34 cellular contexts compared by ENCODE assay signal in the genomic region with DNA sequence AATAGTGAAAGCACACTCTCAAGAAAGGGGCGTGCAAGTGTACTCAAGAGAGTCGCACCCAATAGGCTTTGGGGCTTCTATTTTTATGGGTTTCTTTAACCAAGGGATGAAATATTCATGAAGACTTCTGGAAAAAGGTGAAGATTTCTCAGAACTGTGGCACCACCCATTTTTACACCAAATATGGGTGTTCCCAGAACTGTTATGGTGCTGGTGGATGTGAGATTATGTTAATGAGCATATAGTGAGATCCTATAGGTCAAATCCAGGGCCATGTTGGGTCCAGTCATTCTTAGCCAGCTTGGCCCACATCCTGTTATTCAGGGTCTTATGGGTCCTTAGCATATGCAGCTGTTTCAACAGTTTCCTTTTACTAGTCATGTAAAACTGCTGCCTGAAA. TPM values are rescaled to one million over a fixed set of nuclear protein-coding genes. Genes with fewer than 3 reads are reported as not detected.
DNase-seq lines count a peak whose midpoint lies in the region; ATAC-seq, FAIRE-seq and TF ChIP-seq lines count a peak whose summit lies in the region.
"Had no signal": no experiment of that assay in that cellular context is flagged by ENCODE, and none has a peak within 500 bp of the region (broad histone marks: within the 10 kb centered on the region; RNA-seq: fewer than 3 reads in every experiment).

No MANE protein-coding gene starts in this region.

- no peak overlapping the region for H3K27ac Mint-ChIP-seq in activated CD8-positive, alpha-beta memory T cell treated with anti-CD3 and anti-CD28 coated beads, Interleukin-2, amount 10 ng/mL, durations not matched to agents 7 days and 5 days
- H3K27ac Mint-ChIP-seq in activated CD4-positive, alpha-beta memory T cell treated with anti-CD3 and anti-CD28 coated beads for 36 hours: no peak overlapping the region
- H3K27ac Mint-ChIP-seq: immature natural killer cell, memory B cell, T-helper 17 cell had no signal

- H3K4me3 Mint-ChIP-seq in activated CD8-positive, alpha-beta memory T cell treated with anti-CD3 and anti-CD28 coated beads, Interleukin-2, amount 10 ng/mL, durations not matched to agents 7 days and 5 days: no peak overlapping the region
- no peak overlapping the region for H3K4me3 Mint-ChIP-seq in activated CD4-positive, alpha-beta memory T cell treated with anti-CD3 and anti-CD28 coated beads for 36 hours
- H3K4me3 Mint-ChIP-seq: immature natural killer cell, memory B cell, neural crest cell, T-helper 17 cell had no signal

- H3K4me1 Mint-ChIP-seq in activated CD8-positive, alpha-beta memory T cell treated with anti-CD3 and anti-CD28 coated beads, Interleukin-2, amount 10 ng/mL, durations not matched to agents 7 days and 5 days: peaks cover 4% of the 10 kb centered on the region
- H3K4me1 Mint-ChIP-seq in activated CD4-positive, alpha-beta memory T cell treated with anti-CD3 and anti-CD28 coated beads for 36 hours (ENCODE audit: low read depth): no peaks in the 10 kb centered on the region
- H3K4me1 Mint-ChIP-seq: immature natural killer cell, memory B cell, neural crest cell had no signal

- no peak overlapping the region for H3K27ac ChIP-seq in HepG2 (ENCODE audit: extremely low read length, insufficient read depth, low read length)
- H3K27ac ChIP-seq: adrenal gland, BLaER1, brain microvascular endothelial cell, dorsolateral prefrontal cortex, gastroesophageal sphincter, parathyroid adenoma, suprapubic skin, upper lobe of right lung had no signal

- H3K36me3 Mint-ChIP-seq in activated CD8-positive, alpha-beta memory T cell treated with anti-CD3 and anti-CD28 coated beads, Interleukin-2, amount 10 ng/mL, durations not matched to agents 7 days and 5 days: peaks cover 6% of the 10 kb centered on the region
- H3K36me3 Mint-ChIP-seq in activated CD4-positive, alpha-beta memory T cell treated with anti-CD3 and anti-CD28 coated beads for 36 hours: no peaks in the 10 kb centered on the region
- H3K36me3 Mint-ChIP-seq: immature natural killer cell, memory B cell had no signal

- BruUV-seq in HepG2 (replicated peaks; lab: Mats Ljungman, UMichigan): no TSS peak

- H3K4me2 ChIP-seq in HepG2 (ENCODE audit: low read depth, low read length): no peak overlapping the region
- H3K4me2 ChIP-seq: BLaER1, SK-N-SH, smooth muscle cell had no signal

- H3K4me1 ChIP-seq in HepG2 (ENCODE audit: insufficient read depth, low read length): peaks cover 33% of the 10 kb centered on the region
- H3K4me1 ChIP-seq: adrenal gland, BLaER1, parathyroid adenoma, suprapubic skin, upper lobe of right lung had no signal

- FAIRE-seq in HepG2 (lab: Jason Lieb, UNC): no peak
- FAIRE-seq: GM19239, H54 had no signal

- WGBS in HepG2 (ENCODE audit: low lambda C conversion rate): 95% methylated on average over 2 of the region's 2 CpGs

- H3K27me3 ChIP-seq in HepG2 (ENCODE audit: control insufficient read depth in 1 of 2, insufficient read depth in 2 of 2, low read length in 2 of 2): no peaks in the 10 kb centered on the region
- H3K27me3 ChIP-seq: adrenal gland, brain microvascular endothelial cell, gastroesophageal sphincter, suprapubic skin, upper lobe of right lung had no signal

- H3K9ac ChIP-seq in HepG2 (ENCODE audit: insufficient read depth, low read depth, low read length): no peak overlapping the region
- H3K9ac ChIP-seq: BLaER1, parathyroid adenoma, SK-N-SH had no signal

- no peak for TF ChIP-seq RAD21 in HepG2 (CRISPR knock-in tag; IDR thresholded peaks at IDR 0.05)

- TF ChIP-seq POLR2A in erythroblast (IDR thresholded peaks at IDR 0.05; ENCODE audit: low read length) (no peak), HepG2 (IDR thresholded peaks at IDR 0.05; ENCODE audit: insufficient read depth in 1 of 2, low read depth in 2 of 2, low read length in 2 of 2) (no peak)

- DNase-seq in activated CD8-positive, alpha-beta memory T cell treated with anti-CD3 and anti-CD28 coated beads, Interleukin-2, amount 10 ng/mL, durations not matched to agents 7 days and 5 days: peak; percentile 80
- no peak for DNase-seq in activated CD8-positive, alpha-beta memory T cell treated with anti-CD3 and anti-CD28 coated beads, Interleukin-2, amount 50 U/mL, for 4 hours
- DNase-seq in KBM-7 (peak; percentile 32), erythroblast (lab: John Stamatoyannopoulos, UW) (peak; percentile 6 to 17), SHP77 (lab: John Stamatoyannopoulos, UW) (no peak), HepG2 (ENCODE audit: low spot score) (no peak), Right ventricle myocardium superior (no peak)
- DNase-seq in activated CD4-positive, alpha-beta memory T cell treated with anti-CD3 and anti-CD28 coated beads for 36 hours: peak; percentile 38
- DNase-seq: activated CD8-positive, alpha-beta memory T cell treated with anti-CD3 and anti-CD28 coated beads for 24 hours; adrenal gland; brain microvascular endothelial cell; DMS53; dorsolateral prefrontal cortex; GDM1; hypothalamus; immature natural killer cell; IMR-90; left colon; NCI-H1105 treated with DMSO at 0.1 percent for 48 hours; NCI-H2029 treated with DMSO at 0.1 percent for 48 hours; NCI-H226; NCI-H69; SK-N-SH; T-helper 17 cell; upper lobe of right lung had no signal

- no peaks in the 10 kb centered on the region for H3K36me3 ChIP-seq in HepG2 (replicated peaks in 1 of 2; ENCODE audit: control insufficient read depth in 1 of 2, insufficient read depth in 2 of 2, low read length in 2 of 2)
- H3K36me3 ChIP-seq: adrenal gland, BLaER1, brain microvascular endothelial cell, gastroesophageal sphincter, suprapubic skin, upper lobe of right lung had no signal

- no peaks in the 10 kb centered on the region for H4K20me1 ChIP-seq in HepG2 (ENCODE audit: insufficient read depth, low read length)

- H3K9me3 ChIP-seq in HepG2 (ENCODE audit: low read length): no peaks in the 10 kb centered on the region
- H3K9me3 ChIP-seq: adrenal gland, gastroesophageal sphincter, SK-N-SH, suprapubic skin, upper lobe of right lung had no signal

- H3K4me3 ChIP-seq in HepG2 (replicated peaks in 1 of 3; ENCODE audit: insufficient read depth in 1 of 3, low read depth in 2 of 3, low read length in 3 of 3): no peak overlapping the region
- H3K4me3 ChIP-seq: adrenal gland, BLaER1, dorsolateral prefrontal cortex, gastroesophageal sphincter, smooth muscle cell, suprapubic skin, upper lobe of right lung had no signal

- H3K27me3 Mint-ChIP-seq in activated CD8-positive, alpha-beta memory T cell treated with anti-CD3 and anti-CD28 coated beads, Interleukin-2, amount 10 ng/mL, durations not matched to agents 7 days and 5 days: peaks cover 2% of the 10 kb centered on the region
- peaks cover 2% of the 10 kb centered on the region for H3K27me3 Mint-ChIP-seq in activated CD4-positive, alpha-beta memory T cell treated with anti-CD3 and anti-CD28 coated beads for 36 hours

- intact Hi-C loops in activated CD4-positive, alpha-beta memory T cell treated with anti-CD3 and anti-CD28 coated beads for 36 hours (cut with micrococcal nuclease): no loop called here
- intact Hi-C loops in HepG2 (cut with micrococcal nuclease; ENCODE audit: unreplicated experiment) (no loop called here), Right ventricle myocardium superior (cut with DNase I) (no loop called here)

- POLR2A ChIA-PET in activated CD4-positive, alpha-beta memory T cell treated with anti-CD3 and anti-CD28 coated beads for 36 hours (lab: Charles Lee): no interaction called here
- POLR2A ChIA-PET in HepG2 (lab: Yijun Ruan, JAX): no interaction called here

- peak; percentile 99 for ATAC-seq in activated CD8-positive, alpha-beta memory T cell treated with anti-CD3 and anti-CD28 coated beads, Interleukin-2, amount 10 ng/mL, durations not matched to agents 7 days and 5 days
- ATAC-seq in HepG2 (no peak), Right ventricle myocardium superior (ENCODE audit: poor library complexity) (no peak)
- ATAC-seq: gastroesophageal sphincter, T-helper 17 cell, upper lobe of right lung had no signal

- no peak for TF ChIP-seq CTCF in HepG2 (CRISPR knock-in tag; IDR thresholded peaks at IDR 0.05)

- no peaks in the 10 kb centered on the region for H3K9me3 Mint-ChIP-seq in activated CD8-positive, alpha-beta memory T cell treated with anti-CD3 and anti-CD28 coated beads, Interleukin-2, amount 10 ng/mL, durations not matched to agents 7 days and 5 days (ENCODE audit: low read depth)
- no peaks in the 10 kb centered on the region for H3K9me3 Mint-ChIP-seq in activated CD4-positive, alpha-beta memory T cell treated with anti-CD3 and anti-CD28 coated beads for 36 hours
- H3K9me3 Mint-ChIP-seq: immature natural killer cell, memory B cell had no signal

- no peaks in the 10 kb centered on the region for H3K79me2 ChIP-seq in HepG2 (ENCODE audit: insufficient read depth, low read length)
- H3K79me2 ChIP-seq: parathyroid adenoma had no signal

- TF ChIP-seq EP300 in HepG2 (IDR thresholded peaks at IDR 0.05; ENCODE audit: low read depth in 2 of 2, low read length in 2 of 2) (no peak), HepG2 (CRISPR knock-in tag; IDR thresholded peaks at IDR 0.05; ENCODE audit: borderline replicate concordance) (no peak)

- in situ Hi-C loops in KBM-7 (cut with MboI; ENCODE audit: low pct_unique_long_range_greater_than_20kb, low sequenced_read_pairs): no loop called here
- in situ Hi-C loops in HepG2 (cut with HindIII; ENCODE audit: extremely low pct_ligation_motif_present, low pct_unique_long_range_greater_than_20kb): no loop called here

- CTCF ChIA-PET in activated CD8-positive, alpha-beta memory T cell treated with anti-CD3 and anti-CD28 coated beads, Interleukin-2, amount 10 ng/mL, durations not matched to agents 7 days and 5 days (lab: Charles Lee): interaction anchor here (1.2 kb wide), 1 partner anchor 13 kb away, joined by 3 read pairs; no protein-coding TSS in a partner anchor
- CTCF ChIA-PET in activated CD4-positive, alpha-beta memory T cell treated with anti-CD3 and anti-CD28 coated beads for 36 hours (lab: Charles Lee): no interaction called here
- CTCF ChIA-PET in HepG2 (lab: Yijun Ruan, JAX; ENCODE audit: low intra/inter-chr PET ratio, low total read pairs): no interaction called here

- H2AFZ ChIP-seq in HepG2 (ENCODE audit: low read length): no peak overlapping the region
- H2AFZ ChIP-seq: parathyroid adenoma had no signal

RNA-seq across cellular contexts. Expression of a gene that starts 14.8 kb away (rescaled TPM):
- total RNA-seq in activated CD8-positive, alpha-beta memory T cell treated with anti-CD3 and anti-CD28 coated beads, Interleukin-2, amount 10 ng/mL, durations not matched to agents 7 days and 5 days: 10 to 100 TPM in 1 of 2 experiments, 1 to 10 TPM in 1; 9.7 to 17.3 TPM
- 10 to 100 TPM; 10.1 to 10.6 TPM for total RNA-seq in activated CD4-positive, alpha-beta memory T cell treated with anti-CD3 and anti-CD28 coated beads for 36 hours
- total RNA-seq in HepG2 (2016; rRNA removed; fragmentation: Illumina TruSeq; extraction: Trizol) (13.2 and 21.8 TPM in 2 replicates), Right ventricle myocardium superior (22.8 TPM)
- 4.1 and 5.3 TPM in 2 replicates for total RNA-seq in HepG2 (2016; cell fraction: cytosol; rRNA removed; fragmentation: Illumina TruSeq; extraction: Trizol; ENCODE audit: low read depth)
- total RNA-seq in HepG2 (2016; cell fraction: insoluble cytoplasmic fraction; rRNA removed; fragmentation: Illumina TruSeq; extraction: Trizol): 13.5 and 17.3 TPM in 2 replicates
- 9.8 and 12.2 TPM in 2 replicates for total RNA-seq in HepG2 (2016; cell fraction: membrane; rRNA removed; fragmentation: Illumina TruSeq; extraction: Trizol)
- 6.7 and 8.5 TPM in 2 replicates for total RNA-seq in HepG2 (2016; cell fraction: nucleus; rRNA removed; fragmentation: Illumina TruSeq; extraction: Trizol)
- 7.2 and 9.7 TPM in 2 replicates for polyA plus RNA-seq in HepG2 (2011; rRNA removed)
- polyA plus RNA-seq in HepG2 (2011; cell fraction: cytosol; rRNA removed): 4.2 and 7.2 TPM in 2 replicates
- polyA plus RNA-seq in HepG2 (2011; cell fraction: nucleus; rRNA removed): 3.2 and 3.5 TPM in 2 replicates
- 15.8 and 19.5 TPM in 2 replicates for polyA plus RNA-seq in HepG2 (2012)
- polyA plus RNA-seq in HepG2 (2016; cell fraction: cytosol; fragmentation: Illumina TruSeq; extraction: Trizol; ENCODE audit: low read depth): 3.2 and 3.5 TPM in 2 replicates
- polyA plus RNA-seq in HepG2 (2016; cell fraction: insoluble cytoplasmic fraction; fragmentation: Illumina TruSeq; extraction: Trizol; ENCODE audit: low read depth): 16.7 and 17.5 TPM in 2 replicates
- 7.6 and 7.7 TPM in 2 replicates for polyA plus RNA-seq in HepG2 (2016; cell fraction: membrane; fragmentation: Illumina TruSeq; extraction: Trizol; ENCODE audit: low read depth)
- polyA plus RNA-seq in HepG2 (2016; cell fraction: nucleus; fragmentation: Illumina TruSeq; extraction: Trizol; ENCODE audit: insufficient read depth, low read depth): 9.3 and 10.4 TPM in 2 replicates
- polyA minus RNA-seq in HepG2 (2011; rRNA and poly(A)+ RNA removed; ENCODE audit: low replicate concordance): 4.7 and 15.8 TPM in 2 replicates
- polyA minus RNA-seq in HepG2 (2011; cell fraction: cytosol; rRNA and poly(A)+ RNA removed): 7.8 and 8.6 TPM in 2 replicates
- polyA minus RNA-seq in HepG2 (2011; cell fraction: nucleus; rRNA and poly(A)+ RNA removed): 13.6 and 13.7 TPM in 2 replicates

Comparison
In these comparisons a context has a peak if more than half of its experiments do, and no peak if none do; other contexts are left out.
1. DNase-seq: peak in activated CD8-positive, alpha-beta memory T cell treated with anti-CD3 and anti-CD28 coated beads, Interleukin-2, amount 10 ng/mL, durations not matched to agents 7 days and 5 days (single experiment), KBM-7 (single experiment), activated CD4-positive, alpha-beta memory T cell treated with anti-CD3 and anti-CD28 coated beads for 36 hours (single experiment) and erythroblast (2 of 2); none in activated CD8-positive, alpha-beta memory T cell treated with anti-CD3 and anti-CD28 coated beads, Interleukin-2, amount 50 U/mL, for 4 hours (single experiment), SHP77 (0 of 2), HepG2 (single experiment) and Right ventricle myocardium superior (single experiment).